Comparison of ENCODE assay signal across 19 cellular contexts in the genomic region with DNA sequence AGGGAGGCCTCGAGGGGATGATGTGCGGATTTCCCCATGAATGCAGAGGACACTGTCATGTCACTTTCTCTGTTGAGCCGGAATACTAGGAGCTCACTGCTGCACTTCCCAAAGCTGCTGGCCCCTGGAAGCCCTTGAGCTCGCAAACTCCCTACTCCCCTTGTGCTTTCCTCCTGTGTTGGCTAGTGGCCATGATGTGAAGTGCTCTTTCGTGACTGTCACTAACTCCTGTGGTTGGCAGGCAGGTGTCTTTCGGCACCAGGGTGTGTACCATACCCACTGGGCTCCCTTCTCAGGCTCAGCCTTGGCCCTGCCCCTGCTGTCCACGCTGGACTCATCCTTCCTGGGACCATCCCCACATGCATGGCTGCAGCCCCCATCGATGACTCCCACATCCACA.
A peak's percentile ranks its signal among the peaks of the same experiment; 100 is the strongest.
DNase-seq lines count a peak whose midpoint lies in the region; ATAC-seq lines count a peak whose summit lies in the region.
"Had no signal": no experiment of that assay in that cellular context is flagged by ENCODE, and none has a peak within 500 bp of the region (broad histone marks: within the 10 kb centered on the region; RNA-seq: fewer than 3 reads in every experiment).

No MANE protein-coding gene starts in this region.

- H3K4me3 Mint-ChIP-seq in activated T-cell treated with anti-CD3 and anti-CD28 coated beads, Interleukin-2, amount 50 U/mL, for 24 hours = no peak overlapping the region
- no peak overlapping the region for H3K4me3 Mint-ChIP-seq in activated T-cell treated with anti-CD3 and anti-CD28 coated beads, Interleukin-2, amount 50 U/mL, for 4 hours
- H3K4me3 Mint-ChIP-seq in natural killer cell treated with Interleukin-12 subunit alpha and Interleukin-12 subunit beta and Interleukin-15 and Interleukin-18, amount 100 ng/mL, for 72 hours = no peak overlapping the region
- H3K4me3 Mint-ChIP-seq: activated CD8-positive, alpha-beta T cell treated with anti-CD3 and anti-CD28 coated beads for 36 hours; activated naive CD8-positive, alpha-beta T cell had no signal

- ATAC-seq in activated T-cell treated with anti-CD3 and anti-CD28 coated beads, Interleukin-2, amount 50 U/mL, for 4 hours = no peak
- no peak for ATAC-seq in natural killer cell treated with Interleukin-12 subunit alpha and Interleukin-12 subunit beta and Interleukin-15 and Interleukin-18, amount 100 ng/mL, for 72 hours
- ATAC-seq in GM19397 (IDR thresholded peaks at IDR 0.05; ENCODE audit: unreplicated experiment) (no peak), GM19035 (IDR thresholded peaks at IDR 0.05; ENCODE audit: unreplicated experiment) (no peak)
- ATAC-seq: activated CD8-positive, alpha-beta T cell treated with anti-CD3 and anti-CD28 coated beads for 36 hours; K562 had no signal

- H3K36me3 Mint-ChIP-seq in activated T-cell treated with anti-CD3 and anti-CD28 coated beads, Interleukin-2, amount 50 U/mL, for 24 hours (ENCODE audit: low read depth) = peaks cover 76% of the 10 kb centered on the region
- H3K36me3 Mint-ChIP-seq in activated T-cell treated with anti-CD3 and anti-CD28 coated beads, Interleukin-2, amount 50 U/mL, for 4 hours (ENCODE audit: insufficient read depth) = peaks cover 54% of the 10 kb centered on the region
- H3K36me3 Mint-ChIP-seq in natural killer cell treated with Interleukin-12 subunit alpha and Interleukin-12 subunit beta and Interleukin-15 and Interleukin-18, amount 100 ng/mL, for 72 hours = peaks cover 30% of the 10 kb centered on the region

- peak overlapping the region; percentile 45 for H3K27ac Mint-ChIP-seq in activated T-cell treated with anti-CD3 and anti-CD28 coated beads, Interleukin-2, amount 50 U/mL, for 24 hours
- H3K27ac Mint-ChIP-seq in natural killer cell treated with Interleukin-12 subunit alpha and Interleukin-12 subunit beta and Interleukin-15 and Interleukin-18, amount 100 ng/mL, for 72 hours = peak overlapping the region; percentile 7 to 19
- H3K27ac Mint-ChIP-seq: activated naive CD8-positive, alpha-beta T cell had no signal

- no peaks in the 10 kb centered on the region for H3K9me3 Mint-ChIP-seq in activated T-cell treated with anti-CD3 and anti-CD28 coated beads, Interleukin-2, amount 50 U/mL, for 24 hours
- no peaks in the 10 kb centered on the region for H3K9me3 Mint-ChIP-seq in activated T-cell treated with anti-CD3 and anti-CD28 coated beads, Interleukin-2, amount 50 U/mL, for 4 hours
- H3K9me3 Mint-ChIP-seq in natural killer cell treated with Interleukin-12 subunit alpha and Interleukin-12 subunit beta and Interleukin-15 and Interleukin-18, amount 100 ng/mL, for 72 hours = no peaks in the 10 kb centered on the region
- H3K9me3 Mint-ChIP-seq: activated CD8-positive, alpha-beta T cell treated with anti-CD3 and anti-CD28 coated beads for 36 hours had no signal

- no peaks in the 10 kb centered on the region for H3K4me1 Mint-ChIP-seq in activated T-cell treated with anti-CD3 and anti-CD28 coated beads, Interleukin-2, amount 50 U/mL, for 24 hours (ENCODE audit: low read depth)
- H3K4me1 Mint-ChIP-seq in activated T-cell treated with anti-CD3 and anti-CD28 coated beads, Interleukin-2, amount 50 U/mL, for 4 hours (ENCODE audit: low read depth) = no peaks in the 10 kb centered on the region
- H3K4me1 Mint-ChIP-seq in natural killer cell treated with Interleukin-12 subunit alpha and Interleukin-12 subunit beta and Interleukin-15 and Interleukin-18, amount 100 ng/mL, for 72 hours (ENCODE audit: low read depth in 2 of 2) = peaks cover 0 to 16% of the 10 kb centered on the region in 2 donors

- no peak for DNase-seq in activated T-cell treated with anti-CD3 and anti-CD28 coated beads, Interleukin-2, amount 50 U/mL, for 24 hours
- DNase-seq in activated T-cell treated with anti-CD3 and anti-CD28 coated beads, Interleukin-2, amount 50 U/mL, for 4 hours = no peak
- DNase-seq in NCI-H1092 (lab: John Stamatoyannopoulos, UW) (peak; percentile 22), NCI-H510A treated with DMSO at 0.1 percent for 48 hours (lab: John Stamatoyannopoulos, UW) (peak; percentile 10), NOMO-1 treated with DMSO at 0.1 percent for 48 hours (lab: John Stamatoyannopoulos, UW; ENCODE audit: unreplicated experiment) (no peak)
- no peak for DNase-seq in natural killer cell treated with Interleukin-12 subunit alpha and Interleukin-12 subunit beta and Interleukin-15 and Interleukin-18, amount 100 ng/mL, for 72 hours (ENCODE audit: low spot score)
- DNase-seq: activated CD8-positive, alpha-beta T cell treated with anti-CD3 and anti-CD28 coated beads for 36 hours; activated T-cell treated with anti-CD3 and anti-CD28 coated beads for 4 hours; GF-D8; H7; lower lobe of right lung; MM.1S; NCI-H1694 treated with DMSO at 0.1 percent for 48 hours; NCI-H524 treated with DMSO at 0.1 percent for 48 hours had no signal

- no peaks in the 10 kb centered on the region for H3K27me3 Mint-ChIP-seq in activated T-cell treated with anti-CD3 and anti-CD28 coated beads, Interleukin-2, amount 50 U/mL, for 24 hours
- H3K27me3 Mint-ChIP-seq in activated T-cell treated with anti-CD3 and anti-CD28 coated beads, Interleukin-2, amount 50 U/mL, for 4 hours (ENCODE audit: low read depth) = no peaks in the 10 kb centered on the region
- H3K27me3 Mint-ChIP-seq in natural killer cell treated with Interleukin-12 subunit alpha and Interleukin-12 subunit beta and Interleukin-15 and Interleukin-18, amount 100 ng/mL, for 72 hours = no peaks in the 10 kb centered on the region
- H3K27me3 Mint-ChIP-seq: activated CD8-positive, alpha-beta T cell treated with anti-CD3 and anti-CD28 coated beads for 36 hours; activated naive CD8-positive, alpha-beta T cell; progenitor cell of endocrine pancreas had no signal

Comparison
In these comparisons a context has a peak if more than half of its experiments do, and no peak if none do; other contexts are left out.
1. DNase-seq: peak in NCI-H1092 (single experiment) and NCI-H510A treated with DMSO at 0.1 percent for 48 hours (single experiment); none in activated T-cell treated with anti-CD3 and anti-CD28 coated beads, Interleukin-2, amount 50 U/mL, for 24 hours (single experiment), activated T-cell treated with anti-CD3 and anti-CD28 coated beads, Interleukin-2, amount 50 U/mL, for 4 hours (single experiment), natural killer cell treated with Interleukin-12 subunit alpha and Interleukin-12 subunit beta and Interleukin-15 and Interleukin-18, amount 100 ng/mL, for 72 hours (single experiment) and NOMO-1 treated with DMSO at 0.1 percent for 48 hours (single experiment).